ENCODE assay signal across 21 cellular contexts in the genomic region with DNA sequence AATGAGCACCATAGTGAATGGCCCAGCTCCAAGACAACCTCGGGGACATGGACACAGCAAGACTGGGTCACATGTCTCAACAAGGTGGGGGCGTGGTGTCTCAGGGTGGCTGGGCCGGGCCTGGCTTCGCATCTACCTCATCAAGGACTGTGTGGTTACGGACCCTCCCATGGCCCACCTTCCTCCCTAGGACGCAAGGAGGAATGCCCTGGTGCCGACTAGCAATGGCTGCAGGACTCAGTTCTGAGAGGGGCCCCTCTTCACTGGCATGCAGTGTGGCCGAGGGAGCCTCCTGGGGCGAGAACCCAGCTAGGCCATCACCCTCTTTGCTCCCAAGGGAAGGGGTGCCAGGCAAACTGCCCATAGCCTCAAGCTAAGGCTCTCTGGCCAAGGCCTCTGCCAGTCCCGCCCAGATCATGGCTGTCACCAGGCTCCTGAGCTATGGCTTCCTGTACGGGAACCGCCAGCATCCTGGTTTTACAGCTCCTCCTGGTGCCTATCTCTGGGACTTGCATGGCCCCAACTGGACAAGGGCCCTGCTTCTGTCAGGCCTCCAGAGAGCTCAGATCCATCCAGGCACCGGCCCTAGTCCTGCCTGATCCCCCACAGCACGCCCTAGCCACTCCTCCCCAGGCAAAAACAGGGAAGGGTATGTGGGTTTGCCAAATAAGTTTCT.
DNase-seq lines count a peak whose midpoint lies in the region; ATAC-seq, FAIRE-seq and TF ChIP-seq lines count a peak whose summit lies in the region.
"Had no signal": no experiment of that assay in that cellular context is flagged by ENCODE, and none has a peak within 500 bp of the region (broad histone marks: within the 10 kb centered on the region; RNA-seq: fewer than 3 reads in every experiment).

No MANE protein-coding gene starts in this region.

- no peaks in the 10 kb centered on the region for H3K9me3 ChIP-seq in K562 (replicated peaks; ENCODE audit: control insufficient read depth, insufficient read depth, low read depth, low read length)
- no peaks in the 10 kb centered on the region for H3K9me3 ChIP-seq in neural progenitor cell (ENCODE audit: low read depth)
- H3K9me3 ChIP-seq in esophagus squamous epithelium: no peaks in the 10 kb centered on the region
- H3K9me3 ChIP-seq: lower lobe of right lung had no signal

- in situ Hi-C loops in K562 (cut with MboI): no loop called here

- H2AFZ ChIP-seq in K562 (ENCODE audit: low read depth, low read length): peak overlapping the region; percentile 58; the same call in 1 of the 2 replicates
- no peak overlapping the region for H2AFZ ChIP-seq in neural progenitor cell (replicated peaks)
- H2AFZ ChIP-seq: GM23248 had no signal

- H3K9me1 ChIP-seq in K562 (ENCODE audit: control insufficient read depth, insufficient read depth, low read length): no peaks in the 10 kb centered on the region

- H3K9ac ChIP-seq in K562 (ENCODE audit: insufficient read depth in 1 of 2, low read depth in 2 of 2, low read length in 2 of 2) (no peak overlapping the region), neural progenitor cell (no peak overlapping the region)
- H3K9ac ChIP-seq: GM23248 had no signal

- no peaks in the 10 kb centered on the region for H3F3A ChIP-seq in neural progenitor cell (ENCODE audit: low read depth)

- POLR2A ChIA-PET in K562 (lab: Yijun Ruan, JAX): no interaction called here

- no peak overlapping the region for H3K4me2 ChIP-seq in K562 (ENCODE audit: insufficient read depth, low read length)
- H3K4me2 ChIP-seq in neural progenitor cell: no peak overlapping the region

- 21% methylated on average over 10 of the region's 14 CpGs for WGBS in K562 (ENCODE audit: insufficient coverage, low coverage, missing lambda C conversion rate)
- 62 to 80% methylated on average over 1 to 5 of the region's 14 CpGs for WGBS in esophagus squamous epithelium, 2 donors

- no peaks in the 10 kb centered on the region for H3K27me3 ChIP-seq in GM06990 (replicated peaks; ENCODE audit: control insufficient read depth, insufficient read depth, low read length)
- H3K27me3 ChIP-seq in K562 (ENCODE audit: control insufficient read depth in 2 of 2, insufficient read depth in 2 of 2, low read length in 2 of 2): no peaks in the 10 kb centered on the region
- H3K27me3 ChIP-seq in neural progenitor cell: no peaks in the 10 kb centered on the region
- H3K27me3 ChIP-seq in esophagus squamous epithelium: no peaks in the 10 kb centered on the region

- peaks cover 5% of the 10 kb centered on the region for H3K27me3 Mint-ChIP-seq in neural progenitor cell (ENCODE audit: insufficient read depth, low read depth)
- H3K27me3 Mint-ChIP-seq: activated B cell treated with CpG ODN at 0.5 μM for 24 hours had no signal

- no peaks in the 10 kb centered on the region for H3K4me1 Mint-ChIP-seq in neural progenitor cell
- H3K4me1 Mint-ChIP-seq: activated B cell treated with CpG ODN at 0.5 μM for 24 hours, immature natural killer cell had no signal

- FAIRE-seq in K562 (lab: Jason Lieb, UNC): no peak
- FAIRE-seq: GM19239 had no signal

- H3K4me1 ChIP-seq in K562 (replicated peaks in 1 of 2; ENCODE audit: control insufficient read depth in 2 of 2, insufficient read depth in 2 of 2, low read length in 2 of 2): peaks cover 0 to 3% of the 10 kb centered on the region in 2 experiments; a peak in 1 of 5 replicates
- H3K4me1 ChIP-seq in neural progenitor cell: no peaks in the 10 kb centered on the region
- no peaks in the 10 kb centered on the region for H3K4me1 ChIP-seq in esophagus squamous epithelium
- H3K4me1 ChIP-seq: lower lobe of right lung had no signal

- no peaks in the 10 kb centered on the region; the same call in 1 of the 2 replicates for H3K36me3 ChIP-seq in GM06990 (ENCODE audit: control insufficient read depth, insufficient read depth, low read length)
- H3K36me3 ChIP-seq in K562 (ENCODE audit: control insufficient read depth, insufficient read depth, low read length): no peaks in the 10 kb centered on the region
- no peaks in the 10 kb centered on the region for H3K36me3 ChIP-seq in neural progenitor cell
- no peaks in the 10 kb centered on the region for H3K36me3 ChIP-seq in esophagus squamous epithelium
- H3K36me3 ChIP-seq: lower lobe of right lung had no signal

- H3K4me3 Mint-ChIP-seq in neural progenitor cell: no peak overlapping the region
- H3K4me3 Mint-ChIP-seq: activated B cell treated with CpG ODN at 0.5 μM for 24 hours; activated CD8-positive, alpha-beta T cell treated with anti-CD3 and anti-CD28 coated beads, Interleukin-2, amount 10 ng/mL, durations not matched to agents 7 days and 5 days; activated T-cell treated with anti-CD3 and anti-CD28 coated beads, Interleukin-2, amount 50 U/mL, for 72 hours; immature natural killer cell had no signal

- no peaks in the 10 kb centered on the region for H3K79me2 ChIP-seq in K562 (ENCODE audit: control insufficient read depth, insufficient read depth, low read length)
- peaks cover 99% of the 10 kb centered on the region for H3K79me2 ChIP-seq in neural progenitor cell (ENCODE audit: low read depth)

- TF ChIP-seq CTCF in GM06990 (IDR thresholded peaks at IDR 0.05; ENCODE audit: insufficient read depth, low read length, poor library complexity, severe bottlenecking) (peak; percentile 4), K562 (IDR thresholded peaks at IDR 0.05 in 2 of 3, conservative IDR thresholded peaks at IDR 0.05 in 1 of 3; ENCODE audit: insufficient read depth in 2 of 3, low read depth in 1 of 3, low read length in 3 of 3) (peak; percentile 22 to 25 (median 24); a peak in 3 of 6 replicates), neural progenitor cell (IDR thresholded peaks at IDR 0.05) (no peak), esophagus squamous epithelium (IDR thresholded peaks at IDR 0.05) (no peak)

- no peaks in the 10 kb centered on the region for H4K20me1 ChIP-seq in K562 (replicated peaks; ENCODE audit: control insufficient read depth, insufficient read depth, low read length)
- peaks cover 25% of the 10 kb centered on the region for H4K20me1 ChIP-seq in neural progenitor cell (ENCODE audit: low read depth)

- peak; percentile 86 for ATAC-seq in K562
- ATAC-seq: activated CD8-positive, alpha-beta T cell treated with anti-CD3 and anti-CD28 coated beads, Interleukin-2, amount 10 ng/mL, durations not matched to agents 7 days and 5 days; activated naive CD4-positive, alpha-beta T cell treated with anti-CD3 and anti-CD28 coated beads, Interleukin-2, amount 50 U/mL, for 72 hours; activated T-cell treated with anti-CD3 and anti-CD28 coated beads, Interleukin-2, amount 50 U/mL, for 72 hours had no signal

- peaks cover 39% of the 10 kb centered on the region for H3K36me3 Mint-ChIP-seq in neural progenitor cell
- H3K36me3 Mint-ChIP-seq: activated naive CD4-positive, alpha-beta T cell treated with anti-CD3 and anti-CD28 coated beads, Interleukin-2, amount 50 U/mL, for 72 hours; immature natural killer cell had no signal

- no peak for DNase-seq in GM06990 (ENCODE audit: extremely low read depth, insufficient read length)
- peak; percentile 20 for DNase-seq in M059J (ENCODE audit: low read depth)
- peak in 1 of 4 experiments; percentile 16 for DNase-seq in K562 (ENCODE audit: extremely low read depth in 1 of 4, low spot score in 3 of 4)
- DNase-seq in neural progenitor cell (ENCODE audit: low spot score): peak; percentile 13
- no peak for DNase-seq in T-helper 9 cell
- DNase-seq in SHP77 (lab: John Stamatoyannopoulos, UW): no peak
- no peak for DNase-seq in esophagus squamous epithelium (lab: John Stamatoyannopoulos, UW)
- DNase-seq: activated B cell treated with CpG ODN at 0.5 μM for 24 hours; activated CD8-positive, alpha-beta T cell treated with anti-CD3 and anti-CD28 coated beads, Interleukin-2, amount 10 ng/mL, durations not matched to agents 7 days and 5 days; activated T-cell treated with anti-CD3 and anti-CD28 coated beads, Interleukin-2, amount 50 U/mL, for 72 hours; effector memory CD4-positive, alpha-beta T cell; GM23248; immature natural killer cell; lower lobe of right lung; MM.1S; NCI-H187 treated with DMSO at 0.1 percent for 48 hours; NCI-H524 treated with DMSO at 0.1 percent for 48 hours; Right ventricle myocardium superior; stimulated activated CD4-positive, alpha-beta T cell treated with anti-CD3 and anti-CD28 coated beads, Interleukin-15, amount 100 ng/mL, for 24 hours had no signal

- no TSS peak for BruUV-seq in K562 (replicated peaks; lab: Mats Ljungman, UMichigan)

- no peak overlapping the region for H3K27ac ChIP-seq in K562 (ENCODE audit: extremely low read depth, low read depth, low read length)
- H3K27ac ChIP-seq in neural progenitor cell: no peak overlapping the region
- H3K27ac ChIP-seq in esophagus squamous epithelium: no peak overlapping the region
- H3K27ac ChIP-seq: GM23248, lower lobe of right lung had no signal

- peaks cover 53% of the 10 kb centered on the region for H3K9me3 Mint-ChIP-seq in neural progenitor cell
- H3K9me3 Mint-ChIP-seq: activated B cell treated with CpG ODN at 0.5 μM for 24 hours; activated naive CD4-positive, alpha-beta T cell treated with anti-CD3 and anti-CD28 coated beads, Interleukin-2, amount 50 U/mL, for 72 hours; activated T-cell treated with anti-CD3 and anti-CD28 coated beads, Interleukin-2, amount 50 U/mL, for 72 hours had no signal

- peak in 1 of 2 experiments; percentile 7; a peak in 1 of 4 replicates for TF ChIP-seq RAD21 in K562 (CRISPR knock-in tag; conservative IDR thresholded peaks at IDR 0.05 in 1 of 2, IDR thresholded peaks at IDR 0.05 in 1 of 2)

- intact Hi-C loops in K562 (cut with micrococcal nuclease): no loop called here
- intact Hi-C loops in esophagus squamous epithelium (cut with DNase I): no loop called here

- TF ChIP-seq POLR2A in K562 (conservative IDR thresholded peaks at IDR 0.05): no peak
- TF ChIP-seq POLR2A in esophagus squamous epithelium (IDR thresholded peaks at IDR 0.05): no peak

- no peak for TF ChIP-seq EP300 in K562 (IDR thresholded peaks at IDR 0.05; ENCODE audit: low read length)

- CTCF ChIA-PET in K562 (lab: Yijun Ruan, JAX; ENCODE audit: low intra/inter-chr PET ratio): no interaction called here

- H3K27ac Mint-ChIP-seq in neural progenitor cell: no peak overlapping the region
- H3K27ac Mint-ChIP-seq: activated B cell treated with CpG ODN at 0.5 μM for 24 hours; activated CD8-positive, alpha-beta T cell treated with anti-CD3 and anti-CD28 coated beads, Interleukin-2, amount 10 ng/mL, durations not matched to agents 7 days and 5 days; activated naive CD4-positive, alpha-beta T cell treated with anti-CD3 and anti-CD28 coated beads, Interleukin-2, amount 50 U/mL, for 72 hours; activated T-cell treated with anti-CD3 and anti-CD28 coated beads, Interleukin-2, amount 50 U/mL, for 72 hours; immature natural killer cell had no signal

- H3K4me3 ChIP-seq in GM06990 (replicated peaks; ENCODE audit: low read depth, low read length) (no peak overlapping the region), K562 (no peak overlapping the region), neural progenitor cell (no peak overlapping the region), esophagus squamous epithelium (no peak overlapping the region)
- H3K4me3 ChIP-seq: GM23248, lower lobe of right lung had no signal

TF ChIP-seq in K562, 482 proteins besides CTCF, POLR2A, EP300 and RAD21 (continues in another document):
- TF ChIP-seq YY1 (IDR thresholded peaks at IDR 0.05; ENCODE audit: borderline replicate concordance in 1 of 3, control insufficient read depth in 1 of 3, extremely low read depth in 1 of 3, insufficient read depth in 3 of 3, insufficient read length in 1 of 3, insufficient replicate concordance in 2 of 3, low read depth in 1 of 3, low read length in 2 of 3): peak in 1 of 3 experiments; percentile 19

Comparison
In these comparisons a context has a peak if more than half of its experiments do, and no peak if none do; other contexts are left out.
1. DNase-seq: peak in M059J (single experiment) and neural progenitor cell (single experiment); none in GM06990 (single experiment), T-helper 9 cell (single experiment), SHP77 (0 of 2) and esophagus squamous epithelium (single experiment).
2. CTCF ChIP-seq: peak in GM06990 (single experiment) and K562 (3 of 3); none in neural progenitor cell (single experiment) and esophagus squamous epithelium (0 of 6).